ENCODE assay signal across 1 cellular context in the genomic region with DNA sequence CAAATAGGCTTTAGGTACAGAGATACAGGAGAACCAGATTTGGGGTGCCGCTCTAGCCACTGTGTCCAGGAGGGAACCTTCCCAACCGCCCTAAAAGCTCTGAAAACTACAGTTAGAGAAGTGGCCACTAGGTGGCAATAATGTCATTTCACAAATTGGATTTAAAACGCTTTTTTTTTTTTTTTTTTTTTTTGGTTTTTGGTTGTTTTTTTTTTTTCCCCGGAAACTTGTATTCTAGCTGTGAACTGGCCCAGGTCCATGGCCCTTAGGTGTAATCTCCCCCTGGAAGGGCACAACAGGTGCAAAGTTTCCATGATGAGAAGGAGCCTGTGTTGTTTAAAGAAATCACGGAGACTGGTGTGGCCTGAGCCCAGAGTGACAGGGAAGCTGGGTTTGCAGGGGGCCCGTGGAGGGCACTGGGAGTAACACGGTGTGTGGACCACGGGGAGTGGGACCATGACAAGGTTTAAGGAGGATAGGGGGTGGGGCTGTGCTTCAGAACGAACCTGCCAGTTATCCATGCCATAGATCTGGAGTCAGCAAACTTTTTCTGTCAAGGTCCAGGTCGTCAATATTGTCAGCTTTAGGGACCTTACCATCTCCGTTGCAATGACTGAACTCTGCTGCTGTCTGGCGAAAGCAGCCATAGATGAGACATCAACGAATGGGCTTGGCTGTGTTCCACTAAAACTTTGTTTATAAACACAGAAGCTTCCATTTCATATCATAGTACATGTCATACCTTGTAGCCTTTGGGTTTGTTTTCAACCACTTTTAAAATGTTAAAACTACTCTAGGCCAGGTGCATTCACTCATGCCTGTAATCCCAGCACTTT.
A peak's percentile ranks its signal among the peaks of the same experiment; 100 is the strongest.
TF ChIP-seq lines count a peak whose summit lies in the region.

No MANE protein-coding gene starts in this region.

TF ChIP-seq in GM12878, 131 proteins besides CTCF, POLR2A, EP300 and RAD21:
- TF ChIP-seq ZNF384 (IDR thresholded peaks at IDR 0.05; ENCODE audit: borderline replicate concordance, low read depth, low read length) (peak; percentile 99), SMC3 (IDR thresholded peaks at IDR 0.05; ENCODE audit: borderline replicate concordance, low read length) (peak; percentile 35; the same call in 1 of the 2 replicates), MXI1 (IDR thresholded peaks at IDR 0.05; ENCODE audit: low read depth, low read length) (no peak), CEBPB (IDR thresholded peaks at IDR 0.05; ENCODE audit: borderline replicate concordance in 1 of 2, low read depth in 2 of 2, low read length in 2 of 2) (no peak)
